ENCODE assay signal across 8 cellular contexts in the genomic region with DNA sequence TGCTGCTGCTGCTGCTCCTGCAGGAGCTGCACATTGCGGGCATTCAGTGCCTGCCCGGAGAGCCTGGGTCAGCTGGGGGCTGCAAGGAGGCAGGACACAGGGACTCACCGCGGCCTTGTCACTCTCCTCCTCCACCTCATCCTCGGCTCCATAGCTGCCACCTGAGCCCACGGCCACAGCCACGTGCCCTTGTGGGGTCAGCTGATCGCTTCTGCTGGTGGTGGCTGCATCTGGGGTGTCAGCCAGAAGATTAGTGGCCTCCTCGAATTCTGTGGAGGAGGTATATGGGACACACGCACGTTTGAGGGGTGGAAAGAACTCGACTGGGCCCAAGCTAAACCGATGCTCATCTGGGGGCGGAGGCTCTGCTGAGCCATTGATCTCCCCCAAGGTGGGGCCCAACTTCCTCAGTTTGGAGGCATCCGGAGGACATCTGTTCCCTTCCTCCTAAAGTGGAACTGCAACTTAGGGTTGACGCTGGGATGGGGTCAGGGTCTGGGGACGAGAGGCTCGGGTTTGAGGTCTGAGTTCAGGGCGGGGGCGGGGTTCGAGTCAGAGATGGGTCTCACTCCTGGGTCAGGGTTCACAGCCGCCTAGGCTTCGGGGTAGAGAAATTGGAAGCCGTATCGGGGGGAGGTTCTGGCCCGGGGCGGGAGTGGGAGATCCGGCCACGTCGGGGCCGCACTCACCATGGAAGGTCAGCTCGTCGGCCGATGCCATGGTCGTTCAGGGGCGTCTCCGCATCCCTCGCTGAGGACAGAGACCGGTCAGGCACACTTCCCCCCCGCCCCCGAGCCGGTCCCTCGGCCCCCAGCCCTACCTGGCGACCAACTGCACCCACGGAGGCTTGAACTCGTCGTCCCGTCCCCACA. TPM values are rescaled to one million over a fixed set of nuclear protein-coding genes. Genes with fewer than 3 reads are reported as not detected.
DNase-seq lines count a peak whose midpoint lies in the region; ATAC-seq and TF ChIP-seq lines count a peak whose summit lies in the region.

No MANE protein-coding gene starts in this region.

- peaks cover 4% of the 10 kb centered on the region for H3K4me1 ChIP-seq in endodermal cell (ENCODE audit: control insufficient read depth, insufficient read depth, low read length)

- no peaks in the 10 kb centered on the region for H3K9me3 ChIP-seq in endodermal cell (ENCODE audit: control insufficient read depth, low read length)

- H3K4me3 ChIP-seq in endodermal cell (ENCODE audit: low read length): peak overlapping the region; percentile 85

- H3K27me3 ChIP-seq in endodermal cell (ENCODE audit: control insufficient read depth, insufficient read depth, low read length, poor library complexity, severe bottlenecking): no peaks in the 10 kb centered on the region

- H3K36me3 ChIP-seq in endodermal cell (ENCODE audit: control insufficient read depth, insufficient read depth, low read length): peaks cover 38% of the 10 kb centered on the region

- H3K27me3 Mint-ChIP-seq in endodermal cell (ENCODE audit: insufficient read depth) (no peaks in the 10 kb centered on the region), nephron (ENCODE audit: low read depth) (no peaks in the 10 kb centered on the region)

- peaks cover 32% of the 10 kb centered on the region for H3K36me3 Mint-ChIP-seq in endodermal cell (ENCODE audit: low read depth)
- peaks cover 21% of the 10 kb centered on the region for H3K36me3 Mint-ChIP-seq in nephron (ENCODE audit: low read depth)

- H3K4me3 Mint-ChIP-seq in endodermal cell (peak overlapping the region; percentile 86), nephron (peak overlapping the region; percentile 94 to 99 (median 96))

- H3K27ac ChIP-seq in 22Rv1: peak overlapping the region; percentile 73
- H3K27ac ChIP-seq in endodermal cell (ENCODE audit: low read depth, low read length): no peak overlapping the region

- H3K9ac ChIP-seq in endodermal cell (ENCODE audit: extremely low read depth, low read length, poor library complexity, severe bottlenecking): peak overlapping the region; percentile 37

- H3K9me3 Mint-ChIP-seq in endodermal cell (no peaks in the 10 kb centered on the region), nephron (no peaks in the 10 kb centered on the region)

- WGBS in endodermal cell (ENCODE audit: insufficient coverage in 1 of 2, insufficient read length in 1 of 2), 2 experiments: 21 to 27% methylated on average over 5 to 48 of the region's 48 CpGs

- DNase-seq in RKO (ENCODE audit: low spot score) (peak; percentile 20), endodermal cell (no peak), dermis blood vessel endothelial cell (no peak), H4 (ENCODE audit: low spot score) (no peak), NCI-H446 treated with DMSO at 0.1 percent for 48 hours (lab: John Stamatoyannopoulos, UW) (no peak)

- peak overlapping the region; percentile 81 for H3K27ac Mint-ChIP-seq in endodermal cell
- peak overlapping the region; percentile 70 to 91 (median 90) for H3K27ac Mint-ChIP-seq in nephron

- H3K4me1 Mint-ChIP-seq in endodermal cell (no peaks in the 10 kb centered on the region), nephron (peaks cover 4% of the 10 kb centered on the region)

- TF ChIP-seq CTCF in 22Rv1 (IDR thresholded peaks at IDR 0.05) (no peak), endodermal cell (conservative IDR thresholded peaks at IDR 0.05) (no peak), nephron (IDR thresholded peaks at IDR 0.05; ENCODE audit: unreplicated experiment in 3 of 3) (no peak)

- peak; percentile 13 for ATAC-seq in GM21381 (IDR thresholded peaks at IDR 0.05; ENCODE audit: unreplicated experiment)

RNA-seq across cellular contexts. Expression of a gene that starts 0.5 kb away (rescaled TPM):
- 10 to 100 TPM; 55.6 to 62.6 TPM for total RNA-seq in endodermal cell
- polyA plus RNA-seq in endodermal cell (2013, experiment 1 of 2): 32.0 TPM
- polyA plus RNA-seq in endodermal cell (2013, experiment 2 of 2): 34.9 TPM
- total RNA-seq in dermis blood vessel endothelial cell: 67.1 and 106 TPM in 2 replicates
- 31.7 and 42.5 TPM in 2 replicates for total RNA-seq in H4 (2014; rRNA removed; shearing (Covaris generic))

RNA-seq across cellular contexts. Expression of a gene that starts 0.7 kb away (rescaled TPM):
- 10 to 100 TPM; 20.0 to 26.8 TPM for total RNA-seq in endodermal cell
- 20.9 TPM for polyA plus RNA-seq in endodermal cell (2013, experiment 1 of 2)
- polyA plus RNA-seq in endodermal cell (2013, experiment 2 of 2): 20.7 TPM
- 38.5 and 39.0 TPM in 2 replicates for total RNA-seq in dermis blood vessel endothelial cell
- total RNA-seq in H4 (2014; rRNA removed; shearing (Covaris generic)): 11.2 and 23.5 TPM in 2 replicates

RNA-seq across cellular contexts. Expression of a gene that starts 32.9 kb away (rescaled TPM):
- 100 to 1,000 TPM; 290 to 292 TPM for total RNA-seq in endodermal cell
- 278 TPM for polyA plus RNA-seq in endodermal cell (2013, experiment 1 of 2)
- polyA plus RNA-seq in endodermal cell (2013, experiment 2 of 2): 266 TPM
- 74.2 and 180 TPM in 2 replicates for total RNA-seq in dermis blood vessel endothelial cell
- 47.2 and 57.9 TPM in 2 replicates for total RNA-seq in H4 (2014; rRNA removed; shearing (Covaris generic))

RNA-seq across cellular contexts. Expression of a gene that starts 56.6 kb away (rescaled TPM):
- 10 to 100 TPM; 80.6 to 86.6 TPM for total RNA-seq in endodermal cell
- 115 TPM for polyA plus RNA-seq in endodermal cell (2013, experiment 1 of 2)
- polyA plus RNA-seq in endodermal cell (2013, experiment 2 of 2): 105 TPM
- total RNA-seq in dermis blood vessel endothelial cell: 19.2 and 46.4 TPM in 2 replicates
- 21.0 and 21.2 TPM in 2 replicates for total RNA-seq in H4 (2014; rRNA removed; shearing (Covaris generic))
